Comparison of ENCODE assay signal across 14 cellular contexts in the genomic region with DNA sequence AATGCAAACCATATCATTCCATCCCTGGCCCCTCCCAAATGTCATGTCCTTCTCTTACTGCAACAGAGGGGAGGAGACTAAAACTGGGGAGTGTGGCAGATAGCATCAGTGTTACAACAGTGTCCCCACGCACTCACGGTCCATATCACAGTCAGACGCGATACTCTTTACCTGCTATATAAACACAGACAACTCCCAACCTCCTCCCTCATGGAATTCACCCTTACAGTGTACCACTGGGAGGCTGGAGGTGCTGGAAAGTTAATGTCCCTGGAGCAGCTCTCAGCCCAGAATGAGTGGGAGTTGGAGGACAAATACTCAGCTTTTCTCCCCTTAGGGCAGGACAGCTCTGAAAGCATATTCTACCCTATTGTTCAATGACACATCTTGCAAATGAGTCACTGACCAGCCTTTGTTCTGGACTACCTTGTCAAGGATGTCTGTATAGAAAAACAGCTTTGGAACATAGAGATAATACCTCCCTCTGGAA.
DNase-seq lines count a peak whose midpoint lies in the region; ATAC-seq and TF ChIP-seq lines count a peak whose summit lies in the region.
"Had no signal": no experiment of that assay in that cellular context is flagged by ENCODE, and none has a peak within 500 bp of the region (broad histone marks: within the 10 kb centered on the region; RNA-seq: fewer than 3 reads in every experiment).

No MANE protein-coding gene starts in this region.

- peak overlapping the region; percentile 66 for H3K14ac ChIP-seq in IMR-90 (replicated peaks; ENCODE audit: low read depth, low read length)

- H2AFZ ChIP-seq in IMR-90 (replicated peaks; ENCODE audit: low read length, poor library complexity) = no peak overlapping the region
- H2AFZ ChIP-seq: parathyroid adenoma had no signal

- no peak overlapping the region for H2BK5ac ChIP-seq in IMR-90 (ENCODE audit: low read depth, low read length, poor library complexity, severe bottlenecking)

- H3K56ac ChIP-seq in IMR-90 (ENCODE audit: extremely low read depth, insufficient read depth, low read length) = no peak overlapping the region

- H3K27me3 ChIP-seq in IMR-90 (ENCODE audit: control insufficient read depth, insufficient read depth, low read length) (no peaks in the 10 kb centered on the region), adipocyte (replicated peaks; ENCODE audit: control insufficient read depth, insufficient read depth, low read length) (no peaks in the 10 kb centered on the region), heart right ventricle (peaks cover 0 to 4% (median 0%) of the 10 kb centered on the region in 7 donors)

- H4K20me1 ChIP-seq in IMR-90 (ENCODE audit: insufficient read depth, low read length) = no peaks in the 10 kb centered on the region

- no peak for TF ChIP-seq POLR2A in IMR-90 (IDR thresholded peaks at IDR 0.05; ENCODE audit: low read depth, low read length)

- H2BK15ac ChIP-seq in IMR-90 (ENCODE audit: low read depth, low read length) = peak overlapping the region; percentile 88; the same call in 2 of the 3 replicates

- peak overlapping the region; percentile 9 for H2BK20ac ChIP-seq in IMR-90 (ENCODE audit: low read depth, low read length)

- TF ChIP-seq CTCF in IMR-90 (conservative IDR thresholded peaks at IDR 0.05; ENCODE audit: low read depth, low read length) (no peak), heart right ventricle (IDR thresholded peaks at IDR 0.05) (no peak)

- H3K4me1 Mint-ChIP-seq in stimulated activated memory B cell treated with anti-CD40 and anti-IgM and Interleukin-4, amounts not matched to agents 10 μg/mL and 1 μg/mL and 100 μg/mL, for 72 hours = peaks cover 8% of the 10 kb centered on the region
- no peaks in the 10 kb centered on the region for H3K4me1 Mint-ChIP-seq in activated CD8-positive, alpha-beta memory T cell treated with anti-CD3 and anti-CD28 coated beads, Interleukin-2, amount 10 ng/mL, durations not matched to agents 7 days and 5 days
- H3K4me1 Mint-ChIP-seq: stimulated activated naive B cell treated with anti-CD40 and anti-IgM and Interleukin-4, amounts not matched to agents 10 μg/mL and 1 μg/mL and 100 μg/mL, for 72 hours had no signal

- no peak overlapping the region for H3K18ac ChIP-seq in IMR-90 (ENCODE audit: low read depth, low read length)

- no peak overlapping the region for H4K91ac ChIP-seq in IMR-90 (ENCODE audit: insufficient read depth, low read depth, low read length)

- H3K9ac ChIP-seq in IMR-90 (ENCODE audit: low read depth, low read length) (no peak overlapping the region), adipocyte (ENCODE audit: low read length) (no peak overlapping the region)
- H3K9ac ChIP-seq: parathyroid adenoma had no signal

- no peak overlapping the region for H3K27ac Mint-ChIP-seq in stimulated activated memory B cell treated with anti-CD40 and anti-IgM and Interleukin-4, amounts not matched to agents 10 μg/mL and 1 μg/mL and 100 μg/mL, for 72 hours
- no peak overlapping the region for H3K27ac Mint-ChIP-seq in activated CD8-positive, alpha-beta memory T cell treated with anti-CD3 and anti-CD28 coated beads, Interleukin-2, amount 10 ng/mL, durations not matched to agents 7 days and 5 days
- H3K27ac Mint-ChIP-seq: activated T-cell treated with anti-CD3 and anti-CD28 coated beads, Interleukin-2, amount 50 U/mL, for 24 hours; H9; stimulated activated naive B cell treated with anti-CD40 and anti-IgM and Interleukin-4, amounts not matched to agents 10 μg/mL and 1 μg/mL and 100 μg/mL, for 72 hours had no signal

- no peak overlapping the region for H3K27ac ChIP-seq in IMR-90 (ENCODE audit: insufficient read depth, low read length)
- H3K27ac ChIP-seq in heart right ventricle = peak overlapping the region in 1 of 10 donors; percentile 40
- H3K27ac ChIP-seq: parathyroid adenoma had no signal

- H2AK5ac ChIP-seq in IMR-90 (ENCODE audit: low read depth, low read length) = peak overlapping the region; percentile 96

- H3K9me3 Mint-ChIP-seq in stimulated activated memory B cell treated with anti-CD40 and anti-IgM and Interleukin-4, amounts not matched to agents 10 μg/mL and 1 μg/mL and 100 μg/mL, for 72 hours = no peaks in the 10 kb centered on the region
- H3K9me3 Mint-ChIP-seq in activated CD8-positive, alpha-beta memory T cell treated with anti-CD3 and anti-CD28 coated beads, Interleukin-2, amount 10 ng/mL, durations not matched to agents 7 days and 5 days (ENCODE audit: low read depth) = no peaks in the 10 kb centered on the region
- H3K9me3 Mint-ChIP-seq: activated T-cell treated with anti-CD3 and anti-CD28 coated beads, Interleukin-2, amount 50 U/mL, for 24 hours; H9; stimulated activated naive B cell treated with anti-CD40 and anti-IgM and Interleukin-4, amounts not matched to agents 10 μg/mL and 1 μg/mL and 100 μg/mL, for 72 hours had no signal

- ATAC-seq in IMR-90 (ENCODE audit: low read depth) = no peak
- ATAC-seq in heart right ventricle = no peak
- no peak for ATAC-seq in stimulated activated memory B cell treated with anti-CD40 and anti-IgM and Interleukin-4, amounts not matched to agents 10 μg/mL and 1 μg/mL and 100 μg/mL, for 72 hours
- ATAC-seq in activated CD8-positive, alpha-beta memory T cell treated with anti-CD3 and anti-CD28 coated beads, Interleukin-2, amount 10 ng/mL, durations not matched to agents 7 days and 5 days = no peak
- ATAC-seq: stimulated activated naive B cell treated with anti-CD40 and anti-IgM and Interleukin-4, amounts not matched to agents 10 μg/mL and 1 μg/mL and 100 μg/mL, for 72 hours had no signal

- H2AK9ac ChIP-seq in IMR-90 (replicated peaks; ENCODE audit: low read depth, low read length, poor library complexity) = peak overlapping the region; percentile 39

- CTCF ChIA-PET in IMR-90 (lab: Yijun Ruan, JAX) = no interaction called here
- CTCF ChIA-PET in activated CD8-positive, alpha-beta memory T cell treated with anti-CD3 and anti-CD28 coated beads, Interleukin-2, amount 10 ng/mL, durations not matched to agents 7 days and 5 days (lab: Charles Lee) = no interaction called here

- H3K23ac ChIP-seq in IMR-90 (ENCODE audit: low read depth, low read length) = no peak overlapping the region

- TF ChIP-seq RAD21 in IMR-90 (IDR thresholded peaks at IDR 0.05; ENCODE audit: low read length) = no peak

- H3K36me3 ChIP-seq in IMR-90 (ENCODE audit: control insufficient read depth, insufficient read depth, low read length) (no peaks in the 10 kb centered on the region), adipocyte (ENCODE audit: control insufficient read depth, insufficient read depth, low read length, severe bottlenecking) (no peaks in the 10 kb centered on the region), heart right ventricle (no peaks in the 10 kb centered on the region)

- POLR2A ChIA-PET in IMR-90 (lab: Charles Lee; ENCODE audit: unreplicated experiment) = no interaction called here

- peaks cover 16% of the 10 kb centered on the region for H3K9me1 ChIP-seq in IMR-90 (ENCODE audit: insufficient read depth, low read length)

- dilution Hi-C loops in IMR-90 (cut with HindIII; ENCODE audit: low sequenced_read_pairs, unreplicated experiment) = no loop called here

- BruUV-seq in IMR-90 (replicated peaks; lab: Mats Ljungman, UMichigan) = no TSS peak

- DNase-seq in COLO668 (lab: John Stamatoyannopoulos, UW; ENCODE audit: unreplicated experiment) = peak; percentile 30
- DNase-seq in IMR-90 = peak; percentile 39
- DNase-seq in adipocyte (ENCODE audit: low read depth) = peak; percentile 32
- DNase-seq in iris pigment epithelial cell (ENCODE audit: low read depth) = peak; percentile 32
- DNase-seq in heart right ventricle = no peak
- no peak for DNase-seq in activated CD8-positive, alpha-beta memory T cell treated with anti-CD3 and anti-CD28 coated beads, Interleukin-2, amount 10 ng/mL, durations not matched to agents 7 days and 5 days
- no peak for DNase-seq in DMS114 treated with DMSO at 0.1 percent for 48 hours (lab: John Stamatoyannopoulos, UW; ENCODE audit: unreplicated experiment)
- DNase-seq: activated T-cell treated with anti-CD3 and anti-CD28 coated beads, Interleukin-2, amount 50 U/mL, for 24 hours; aorta; H9; NCI-H1436 treated with DMSO at 0.1 percent for 48 hours; stimulated activated naive B cell treated with anti-CD40 and anti-IgM and Interleukin-4, amounts not matched to agents 10 μg/mL and 1 μg/mL and 100 μg/mL, for 72 hours had no signal

- peaks cover 9% of the 10 kb centered on the region for H3K4me1 ChIP-seq in IMR-90 (ENCODE audit: control insufficient read depth, insufficient read depth, low read length)
- peaks cover 13% of the 10 kb centered on the region for H3K4me1 ChIP-seq in adipocyte (ENCODE audit: control insufficient read depth, insufficient read depth, low read length)
- H3K4me1 ChIP-seq in heart right ventricle = peaks cover 0 to 15% (median 0%) of the 10 kb centered on the region in 9 donors
- H3K4me1 ChIP-seq: parathyroid adenoma had no signal

- H2BK120ac ChIP-seq in IMR-90 (ENCODE audit: low read depth, low read length) = peak overlapping the region; percentile 57

- H3K4me2 ChIP-seq in IMR-90 (ENCODE audit: low read depth, low read length) = no peak overlapping the region

- H3K4me3 Mint-ChIP-seq in stimulated activated memory B cell treated with anti-CD40 and anti-IgM and Interleukin-4, amounts not matched to agents 10 μg/mL and 1 μg/mL and 100 μg/mL, for 72 hours = no peak overlapping the region
- no peak overlapping the region for H3K4me3 Mint-ChIP-seq in activated CD8-positive, alpha-beta memory T cell treated with anti-CD3 and anti-CD28 coated beads, Interleukin-2, amount 10 ng/mL, durations not matched to agents 7 days and 5 days
- H3K4me3 Mint-ChIP-seq: activated T-cell treated with anti-CD3 and anti-CD28 coated beads, Interleukin-2, amount 50 U/mL, for 24 hours; H9; stimulated activated naive B cell treated with anti-CD40 and anti-IgM and Interleukin-4, amounts not matched to agents 10 μg/mL and 1 μg/mL and 100 μg/mL, for 72 hours had no signal

- no peaks in the 10 kb centered on the region for H3K36me3 Mint-ChIP-seq in stimulated activated memory B cell treated with anti-CD40 and anti-IgM and Interleukin-4, amounts not matched to agents 10 μg/mL and 1 μg/mL and 100 μg/mL, for 72 hours
- H3K36me3 Mint-ChIP-seq in activated CD8-positive, alpha-beta memory T cell treated with anti-CD3 and anti-CD28 coated beads, Interleukin-2, amount 10 ng/mL, durations not matched to agents 7 days and 5 days = no peaks in the 10 kb centered on the region
- H3K36me3 Mint-ChIP-seq: stimulated activated naive B cell treated with anti-CD40 and anti-IgM and Interleukin-4, amounts not matched to agents 10 μg/mL and 1 μg/mL and 100 μg/mL, for 72 hours had no signal

- H3K79me1 ChIP-seq in IMR-90 (ENCODE audit: low read depth in 1 of 2, low read length in 2 of 2) = no peaks in the 10 kb centered on the region

- no peak overlapping the region for H4K5ac ChIP-seq in IMR-90 (ENCODE audit: low read depth, low read length)

- in situ Hi-C loops in IMR-90 (cut with MboI; ENCODE audit: low sequenced_read_pairs) = no loop called here

- peak overlapping the region; percentile 79 for H3K4ac ChIP-seq in IMR-90 (ENCODE audit: low read depth, low read length)

- H3K9me3 ChIP-seq in IMR-90 (ENCODE audit: control insufficient read depth, insufficient read depth, low read length) = no peaks in the 10 kb centered on the region
- H3K9me3 ChIP-seq in adipocyte (ENCODE audit: control insufficient read depth, low read length) = no peaks in the 10 kb centered on the region
- no peaks in the 10 kb centered on the region for H3K9me3 ChIP-seq in heart right ventricle

- no peak overlapping the region for H4K8ac ChIP-seq in IMR-90 (ENCODE audit: low read depth in 2 of 2, low read length in 2 of 2)

- H3K4me3 ChIP-seq in IMR-90 (ENCODE audit: insufficient read depth, low read depth, low read length) = no peak overlapping the region
- H3K4me3 ChIP-seq in adipocyte (ENCODE audit: low read length) = no peak overlapping the region
- no peak overlapping the region for H3K4me3 ChIP-seq in heart right ventricle

- H3K27me3 Mint-ChIP-seq in stimulated activated memory B cell treated with anti-CD40 and anti-IgM and Interleukin-4, amounts not matched to agents 10 μg/mL and 1 μg/mL and 100 μg/mL, for 72 hours = peaks cover 27% of the 10 kb centered on the region
- H3K27me3 Mint-ChIP-seq in activated CD8-positive, alpha-beta memory T cell treated with anti-CD3 and anti-CD28 coated beads, Interleukin-2, amount 10 ng/mL, durations not matched to agents 7 days and 5 days = peaks cover 47% of the 10 kb centered on the region

- intact Hi-C loops in IMR-90 (cut with micrococcal nuclease) = loop anchor here (10.0 kb wide), 3 partner anchors 200 to 570 kb away; partner anchors contain the start of gene RUNX1
- intact Hi-C loops in heart right ventricle (cut with DNase I) = loop anchor here in 4 of 10 donors (10.0 kb wide), 3 partner anchors 60 to 730 kb away; no protein-coding TSS in a partner anchor

- WGBS in IMR-90 (ENCODE audit: extremely low coverage in 2 of 2, insufficient read length in 1 of 2), 2 experiments = no CpG with 5 or more reads among the region's 4 CpGs
- WGBS in heart right ventricle, 2 donors = 86 to 89% methylated on average over 4 of the region's 4 CpGs

Comparison
In these comparisons a context has a peak if more than half of its experiments do, and no peak if none do; other contexts are left out.
1. DNase-seq: peak in COLO668 (single experiment), IMR-90 (single experiment), adipocyte (single experiment) and iris pigment epithelial cell (single experiment); none in heart right ventricle (0 of 2), activated CD8-positive, alpha-beta memory T cell treated with anti-CD3 and anti-CD28 coated beads, Interleukin-2, amount 10 ng/mL, durations not matched to agents 7 days and 5 days (single experiment) and DMS114 treated with DMSO at 0.1 percent for 48 hours (single experiment).